In genomic region chr12:116922194-116922897, GRCh38 we compare ENCODE assay signal across 10 cellular contexts. TPM values are rescaled to one million over a fixed set of nuclear protein-coding genes. Genes with fewer than 3 reads are reported as not detected.
DNase-seq lines count a peak whose midpoint lies in the region; ATAC-seq, FAIRE-seq and TF ChIP-seq lines count a peak whose summit lies in the region.
"Had no signal": no experiment of that assay in that cellular context is flagged by ENCODE, and none has a peak within 500 bp of the region (broad histone marks: within the 10 kb centered on the region; RNA-seq: fewer than 3 reads in every experiment).

No MANE protein-coding gene starts in this region.

- H3K9me3 Mint-ChIP-seq in activated naive CD4-positive, alpha-beta T cell treated with anti-CD3 and anti-CD28 coated beads, Interleukin-2, amount 50 U/mL, for 72 hours = no peaks in the 10 kb centered on the region

- no peak for TF ChIP-seq EP300 in transverse colon (IDR thresholded peaks at IDR 0.05; ENCODE audit: low read depth)

- TF ChIP-seq CTCF in transverse colon (IDR thresholded peaks at IDR 0.05) = no peak

- peaks cover 6 to 52% (median 24%) of the 10 kb centered on the region in 4 donors for H3K4me1 ChIP-seq in transverse colon

- in situ Hi-C loops in transverse colon (cut with MboI; ENCODE audit: low pct_ligation_motif_present in 1 of 4, low pct_unique_long_range_greater_than_20kb in 1 of 4, low sequenced_read_pairs in 3 of 4) = no loop called here

- TF ChIP-seq POLR2A in GM12892 (IDR thresholded peaks at IDR 0.05; ENCODE audit: low read depth, low read length) = no peak
- TF ChIP-seq POLR2A in transverse colon (IDR thresholded peaks at IDR 0.05) = no peak

- no peak overlapping the region for H3K4me3 ChIP-seq in transverse colon

- WGBS in transverse colon (ENCODE audit: low coverage in 1 of 2), 2 donors = 80 to 83% methylated on average over 2 of the region's 2 CpGs

- FAIRE-seq in GM12892 (lab: Jason Lieb, UNC) = peak; percentile 72

- no peaks in the 10 kb centered on the region for H3K27me3 ChIP-seq in transverse colon

- H3K36me3 ChIP-seq in transverse colon = no peaks in the 10 kb centered on the region

- no peaks in the 10 kb centered on the region for H3K9me3 ChIP-seq in transverse colon

- peak; percentile 41 for ATAC-seq in GM19452 (IDR thresholded peaks at IDR 0.05; ENCODE audit: unreplicated experiment)
- peak; percentile 54 for ATAC-seq in HG03103 (IDR thresholded peaks at IDR 0.05; ENCODE audit: low read depth, unreplicated experiment)
- ATAC-seq in activated naive CD4-positive, alpha-beta T cell treated with anti-CD3 and anti-CD28 coated beads, Interleukin-2, amount 50 U/mL, for 72 hours = peak; percentile 57 to 78

- DNase-seq in GM12892 (ENCODE audit: insufficient read length) (no peak), C1 segment of cervical spinal cord (lab: John Stamatoyannopoulos, UW) (no peak), DMS53 treated with DMSO at 0.1 percent for 48 hours (lab: John Stamatoyannopoulos, UW; ENCODE audit: unreplicated experiment) (no peak), AG08395 (ENCODE audit: low spot score) (no peak), transverse colon (no peak)
- DNase-seq in activated naive CD4-positive, alpha-beta T cell treated with anti-CD3 and anti-CD28 coated beads, Interleukin-2, amount 50 U/mL, for 72 hours (ENCODE audit: low spot score in 2 of 2) = no peak
- DNase-seq: foreskin melanocyte had no signal

- peaks cover 0 to 4% of the 10 kb centered on the region in 2 donors for H3K36me3 Mint-ChIP-seq in activated naive CD4-positive, alpha-beta T cell treated with anti-CD3 and anti-CD28 coated beads, Interleukin-2, amount 50 U/mL, for 72 hours

- H3K27ac ChIP-seq in transverse colon = no peak overlapping the region

- peak overlapping the region; percentile 66 to 77 for H3K27ac Mint-ChIP-seq in activated naive CD4-positive, alpha-beta T cell treated with anti-CD3 and anti-CD28 coated beads, Interleukin-2, amount 50 U/mL, for 72 hours

- intact Hi-C loops in transverse colon (cut with DNase I; ENCODE audit: low total_unique reads) = no loop called here

RNA-seq across cellular contexts. Expression of gene FBXW8, which starts 11.6 kb away (rescaled TPM):
- polyA plus RNA-seq in GM12892 (2012; ENCODE audit: missing spikeins) = 3.7 TPM
- total RNA-seq in activated naive CD4-positive, alpha-beta T cell treated with anti-CD3 and anti-CD28 coated beads, Interleukin-2, amount 50 U/mL, for 72 hours = 1 to 10 TPM; 3.1 to 7.4 TPM
- 10 to 100 TPM in 2 of 4 donors, 1 to 10 TPM in 2; 7.8 to 29.9 (median 10.3) TPM for total RNA-seq in transverse colon

RNA-seq across cellular contexts. Expression of gene HRK, which starts 41.1 kb away (rescaled TPM):
- not detected for polyA plus RNA-seq in GM12892 (2012; ENCODE audit: missing spikeins)
- total RNA-seq in activated naive CD4-positive, alpha-beta T cell treated with anti-CD3 and anti-CD28 coated beads, Interleukin-2, amount 50 U/mL, for 72 hours = not detected
- under 1 TPM in 1 of 4 donors, not detected in 3; 0.48 TPM for total RNA-seq in transverse colon
- total RNA-seq: RPMI7951 had no signal
